11 cellular contexts compared by ENCODE assay signal in genomic region chr1:198601310-198601709, GRCh38. TPM values are rescaled to one million over a fixed set of nuclear protein-coding genes. Genes with fewer than 3 reads are reported as not detected.
DNase-seq lines count a peak whose midpoint lies in the region; ATAC-seq, FAIRE-seq and TF ChIP-seq lines count a peak whose summit lies in the region.
"Not testable (repeated sequence)": the region's sequence is repeated elsewhere in the genome, so short reads cannot be mapped to it uniquely, and the experiment has no call there.
"Had no signal": no experiment of that assay in that cellular context is flagged by ENCODE, and none has a peak within 500 bp of the region (broad histone marks: within the 10 kb centered on the region; RNA-seq: fewer than 3 reads in every experiment).

No MANE protein-coding gene starts in this region.

- H3K36me3 Mint-ChIP-seq in activated B cell treated with CpG ODN at 0.5 μM for 24 hours (ENCODE audit: low read depth): peaks cover 16% of the 10 kb centered on the region
- not testable (repeated sequence) for H3K36me3 Mint-ChIP-seq in activated T-cell treated with anti-CD3 and anti-CD28 coated beads, Interleukin-2, amount 50 U/mL, for 4 hours (ENCODE audit: insufficient read depth); activated naive CD4-positive, alpha-beta T cell treated with anti-CD3 and anti-CD28 coated beads, Interleukin-2, amount 50 U/mL, for 24 hours
- peaks cover 0 to 13% (median 8%) of the 10 kb centered on the region in 3 donors for H3K36me3 Mint-ChIP-seq in naive thymus-derived CD8-positive, alpha-beta T cell
- H3K36me3 Mint-ChIP-seq in stimulated activated naive B cell treated with anti-CD40 and anti-IgM and Interleukin-4, amounts not matched to agents 10 μg/mL and 1 μg/mL and 100 μg/mL, for 72 hours: peaks cover 21 to 27% of the 10 kb centered on the region in 2 donors

- POLR2A ChIA-PET in activated B cell treated with CpG ODN at 0.5 μM for 24 hours (lab: Charles Lee): interaction anchor here (0.7 to 4.7 kb wide), 2 partner anchors 20 to 95 kb away, joined by 3 to 121 read pairs; no protein-coding TSS in a partner anchor
- POLR2A ChIA-PET in naive thymus-derived CD8-positive, alpha-beta T cell (lab: Charles Lee): interaction anchor here (1.5 to 3.0 kb wide), 2 partner anchors 9 to 19 kb away, joined by 3 to 11 read pairs; no protein-coding TSS in a partner anchor

- peaks cover 90% of the 10 kb centered on the region for H3K4me1 Mint-ChIP-seq in activated B cell treated with CpG ODN at 0.5 μM for 24 hours
- peaks cover 86% of the 10 kb centered on the region for H3K4me1 Mint-ChIP-seq in activated T-cell treated with anti-CD3 and anti-CD28 coated beads, Interleukin-2, amount 50 U/mL, for 4 hours (ENCODE audit: low read depth)
- peaks cover 90% of the 10 kb centered on the region for H3K4me1 Mint-ChIP-seq in activated naive CD4-positive, alpha-beta T cell treated with anti-CD3 and anti-CD28 coated beads, Interleukin-2, amount 50 U/mL, for 24 hours
- peaks cover 33 to 90% (median 85%) of the 10 kb centered on the region in 4 donors for H3K4me1 Mint-ChIP-seq in naive thymus-derived CD8-positive, alpha-beta T cell
- H3K4me1 Mint-ChIP-seq in stimulated activated naive B cell treated with anti-CD40 and anti-IgM and Interleukin-4, amounts not matched to agents 10 μg/mL and 1 μg/mL and 100 μg/mL, for 72 hours: peaks cover 44 to 61% of the 10 kb centered on the region in 2 donors

- FAIRE-seq in GM19239 (lab: Jason Lieb, UNC): peak; percentile 8

- CTCF ChIA-PET in activated B cell treated with CpG ODN at 0.5 μM for 24 hours (lab: Charles Lee): not testable (repeated sequence)

- not testable (repeated sequence) for ATAC-seq in activated B cell treated with CpG ODN at 0.5 μM for 24 hours (ENCODE audit: low read depth); activated T-cell treated with anti-CD3 and anti-CD28 coated beads, Interleukin-2, amount 50 U/mL, for 4 hours; naive thymus-derived CD8-positive, alpha-beta T cell; stimulated activated naive B cell treated with anti-CD40 and anti-IgM and Interleukin-4, amounts not matched to agents 10 μg/mL and 1 μg/mL and 100 μg/mL, for 72 hours (replicated peaks)
- peak; percentile 53 for ATAC-seq in left lobe of liver

- H3K27me3 Mint-ChIP-seq in activated B cell treated with CpG ODN at 0.5 μM for 24 hours; activated T-cell treated with anti-CD3 and anti-CD28 coated beads, Interleukin-2, amount 50 U/mL, for 4 hours (ENCODE audit: low read depth); activated naive CD4-positive, alpha-beta T cell treated with anti-CD3 and anti-CD28 coated beads, Interleukin-2, amount 50 U/mL, for 24 hours; naive thymus-derived CD8-positive, alpha-beta T cell; stimulated activated naive B cell treated with anti-CD40 and anti-IgM and Interleukin-4, amounts not matched to agents 10 μg/mL and 1 μg/mL and 100 μg/mL, for 72 hours: not testable (repeated sequence)

- peak overlapping the region; percentile 65 for H3K4me3 Mint-ChIP-seq in activated B cell treated with CpG ODN at 0.5 μM for 24 hours
- peak overlapping the region; percentile 12 for H3K4me3 Mint-ChIP-seq in activated T-cell treated with anti-CD3 and anti-CD28 coated beads, Interleukin-2, amount 50 U/mL, for 4 hours
- peak overlapping the region; percentile 48 for H3K4me3 Mint-ChIP-seq in activated naive CD4-positive, alpha-beta T cell treated with anti-CD3 and anti-CD28 coated beads, Interleukin-2, amount 50 U/mL, for 24 hours
- peak overlapping the region in 4 of 10 donors; percentile 17 to 56 (median 34) for H3K4me3 Mint-ChIP-seq in naive thymus-derived CD8-positive, alpha-beta T cell
- H3K4me3 Mint-ChIP-seq in stimulated activated naive B cell treated with anti-CD40 and anti-IgM and Interleukin-4, amounts not matched to agents 10 μg/mL and 1 μg/mL and 100 μg/mL, for 72 hours: peak overlapping the region; percentile 36 to 68

- intact Hi-C loops in activated B cell treated with CpG ODN at 0.5 μM for 24 hours (cut with micrococcal nuclease): not testable (repeated sequence)

- peak overlapping the region; percentile 99 for H3K27ac Mint-ChIP-seq in activated B cell treated with CpG ODN at 0.5 μM for 24 hours
- H3K27ac Mint-ChIP-seq in activated naive CD4-positive, alpha-beta T cell treated with anti-CD3 and anti-CD28 coated beads, Interleukin-2, amount 50 U/mL, for 24 hours: peak overlapping the region; percentile 97
- peak overlapping the region in 8 of 10 donors; percentile 15 to 96 (median 28) for H3K27ac Mint-ChIP-seq in naive thymus-derived CD8-positive, alpha-beta T cell
- H3K27ac Mint-ChIP-seq in stimulated activated naive B cell treated with anti-CD40 and anti-IgM and Interleukin-4, amounts not matched to agents 10 μg/mL and 1 μg/mL and 100 μg/mL, for 72 hours: peak overlapping the region; percentile 100

- not testable (repeated sequence) for DNase-seq in GM19239 (ENCODE audit: insufficient read length, low spot score); activated B cell treated with CpG ODN at 0.5 μM for 24 hours; activated T-cell treated with anti-CD3 and anti-CD28 coated beads, Interleukin-2, amount 50 U/mL, for 4 hours; left lobe of liver (ENCODE audit: low spot score); naive thymus-derived CD8-positive, alpha-beta T cell; stimulated activated naive B cell treated with anti-CD40 and anti-IgM and Interleukin-4, amounts not matched to agents 10 μg/mL and 1 μg/mL and 100 μg/mL, for 72 hours

- TF ChIP-seq CTCF in activated B cell treated with CpG ODN at 0.5 μM for 24 hours (IDR thresholded peaks at IDR 0.05): not testable (repeated sequence)

- H3K9me3 Mint-ChIP-seq in activated B cell treated with CpG ODN at 0.5 μM for 24 hours; activated naive CD4-positive, alpha-beta T cell treated with anti-CD3 and anti-CD28 coated beads, Interleukin-2, amount 50 U/mL, for 24 hours: not testable (repeated sequence)
- peaks cover 16% of the 10 kb centered on the region for H3K9me3 Mint-ChIP-seq in activated T-cell treated with anti-CD3 and anti-CD28 coated beads, Interleukin-2, amount 50 U/mL, for 4 hours
- peaks cover 0 to 18% (median 3%) of the 10 kb centered on the region in 9 donors for H3K9me3 Mint-ChIP-seq in naive thymus-derived CD8-positive, alpha-beta T cell
- peaks cover 12 to 17% of the 10 kb centered on the region in 2 donors for H3K9me3 Mint-ChIP-seq in stimulated activated naive B cell treated with anti-CD40 and anti-IgM and Interleukin-4, amounts not matched to agents 10 μg/mL and 1 μg/mL and 100 μg/mL, for 72 hours

RNA-seq across cellular contexts. Expression of gene PTPRC, which starts 37.5 kb away (rescaled TPM):
- 426 and 506 TPM in 2 replicates for total RNA-seq in activated B cell treated with CpG ODN at 0.5 μM for 24 hours
- 100 to 1,000 TPM; 181 to 243 (median 224) TPM for total RNA-seq in activated T-cell treated with anti-CD3 and anti-CD28 coated beads, Interleukin-2, amount 50 U/mL, for 4 hours
- total RNA-seq in left lobe of liver: 5.4 TPM
- 100 to 1,000 TPM; 906 to 970 TPM for total RNA-seq in naive thymus-derived CD8-positive, alpha-beta T cell
- 1,000 to 10,000 TPM in 2 of 3 donors, 100 to 1,000 TPM in 1; 980 to 1,253 (median 1,023) TPM for polyA plus RNA-seq in naive thymus-derived CD8-positive, alpha-beta T cell
- total RNA-seq: A673, H7, NCI-H460, SJSA1 had no signal

Comparison
In these comparisons a context has a peak if more than half of its experiments do, and no peak if none do; other contexts are left out.
1. H3K27ac Mint-ChIP-seq: peak in every context shown above with its lines; median percentile 100 in stimulated activated naive B cell treated with anti-CD40 and anti-IgM and Interleukin-4, amounts not matched to agents 10 μg/mL and 1 μg/mL and 100 μg/mL, for 72 hours; 99 in activated B cell treated with CpG ODN at 0.5 μM for 24 hours; 97 in activated naive CD4-positive, alpha-beta T cell treated with anti-CD3 and anti-CD28 coated beads, Interleukin-2, amount 50 U/mL, for 24 hours; 28 in naive thymus-derived CD8-positive, alpha-beta T cell.
2. RNA of gene PTPRC, which starts 37.5 kb away (total RNA-seq): 906 to 970 TPM in naive thymus-derived CD8-positive, alpha-beta T cell, 426 to 506 TPM in activated B cell treated with CpG ODN at 0.5 μM for 24 hours and 181 to 243 TPM in activated T-cell treated with anti-CD3 and anti-CD28 coated beads, Interleukin-2, amount 50 U/mL, for 4 hours; 5.4 TPM in left lobe of liver (single experiment); every median in the first group is over 10 times any median in the second.